Comparison of ENCODE assay signal across 1 cellular context in the genomic region with DNA sequence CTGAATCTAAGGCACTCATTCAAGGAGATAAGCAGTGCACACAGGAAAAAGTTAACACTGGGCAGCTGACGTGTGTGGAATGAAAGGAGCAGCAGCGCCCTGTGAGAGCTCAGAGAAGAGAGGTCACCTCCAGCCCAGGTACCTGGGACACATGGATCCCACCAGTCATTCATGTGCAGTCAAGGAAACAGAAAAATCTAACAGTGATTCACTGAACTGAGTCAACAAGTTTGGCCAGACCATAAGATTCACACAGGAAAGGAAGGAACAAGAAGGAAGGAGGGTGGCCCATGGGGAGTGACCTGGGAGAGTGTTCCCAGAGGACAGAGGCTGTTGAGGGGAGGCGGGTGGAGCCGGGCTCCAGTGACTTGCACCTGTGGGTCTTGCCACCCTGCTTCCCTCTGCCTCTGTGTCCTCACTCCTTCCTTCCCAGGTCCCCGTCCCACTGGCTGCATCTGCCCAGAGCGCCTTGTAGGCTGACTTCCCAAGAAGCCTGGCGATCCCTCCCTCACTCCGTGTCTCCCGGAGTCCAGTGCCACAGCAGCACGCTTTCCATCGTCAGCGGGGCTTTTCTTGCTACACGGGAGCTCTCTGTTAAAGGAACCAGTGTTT.
TF ChIP-seq lines count a peak whose summit lies in the region.

No MANE protein-coding gene starts in this region.

TF ChIP-seq in K562, 482 proteins besides CTCF, POLR2A, EP300 and RAD21:
- no peak for TF ChIP-seq ZNF146 (CRISPR knock-in tag; IDR thresholded peaks at IDR 0.05; ENCODE audit: unreplicated experiment)
- TF ChIP-seq, protein P1, sequence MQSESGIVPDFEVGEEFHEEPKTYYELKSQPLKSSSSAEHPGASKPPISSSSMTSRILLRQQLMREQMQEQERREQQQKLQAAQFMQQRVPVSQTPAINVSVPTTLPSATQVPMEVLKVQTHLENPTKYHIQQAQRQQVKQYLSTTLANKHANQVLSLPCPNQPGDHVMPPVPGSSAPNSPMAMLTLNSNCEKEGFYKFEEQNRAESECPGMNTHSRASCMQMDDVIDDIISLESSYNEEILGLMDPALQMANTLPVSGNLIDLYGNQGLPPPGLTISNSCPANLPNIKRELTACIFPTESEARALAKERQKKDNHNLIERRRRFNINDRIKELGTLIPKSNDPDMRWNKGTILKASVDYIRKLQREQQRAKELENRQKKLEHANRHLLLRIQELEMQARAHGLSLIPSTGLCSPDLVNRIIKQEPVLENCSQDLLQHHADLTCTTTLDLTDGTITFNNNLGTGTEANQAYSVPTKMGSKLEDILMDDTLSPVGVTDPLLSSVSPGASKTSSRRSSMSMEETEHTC (IDR thresholded peaks at IDR 0.05) = no peak
- 0 out of 2 replicates have a peak, but pooled peaks have one; percentile 17 for TF ChIP-seq POLR2G (IDR thresholded peaks at IDR 0.05; ENCODE audit: low read depth, low read length)
- TF ChIP-seq, protein P2, sequence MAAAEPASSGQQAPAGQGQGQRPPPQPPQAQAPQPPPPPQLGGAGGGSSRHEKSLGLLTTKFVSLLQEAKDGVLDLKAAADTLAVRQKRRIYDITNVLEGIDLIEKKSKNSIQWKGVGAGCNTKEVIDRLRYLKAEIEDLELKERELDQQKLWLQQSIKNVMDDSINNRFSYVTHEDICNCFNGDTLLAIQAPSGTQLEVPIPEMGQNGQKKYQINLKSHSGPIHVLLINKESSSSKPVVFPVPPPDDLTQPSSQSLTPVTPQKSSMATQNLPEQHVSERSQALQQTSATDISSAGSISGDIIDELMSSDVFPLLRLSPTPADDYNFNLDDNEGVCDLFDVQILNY (CRISPR knock-in tag; IDR thresholded peaks at IDR 0.05) = no peak
